In genomic region chr2:234175649-234176048, GRCh38 we compare ENCODE assay signal across 19 cellular contexts.
DNase-seq lines count a peak whose midpoint lies in the region; ATAC-seq, FAIRE-seq and TF ChIP-seq lines count a peak whose summit lies in the region.
"Had no signal": no experiment of that assay in that cellular context is flagged by ENCODE, and none has a peak within 500 bp of the region (broad histone marks: within the 10 kb centered on the region; RNA-seq: fewer than 3 reads in every experiment).

No MANE protein-coding gene starts in this region.

- TF ChIP-seq EP300 in HepG2 (IDR thresholded peaks at IDR 0.05; ENCODE audit: low read depth in 2 of 2, low read length in 2 of 2) (no peak), HepG2 (CRISPR knock-in tag; IDR thresholded peaks at IDR 0.05; ENCODE audit: borderline replicate concordance) (no peak)

- H3K79me2 ChIP-seq in HCT116 (ENCODE audit: insufficient read depth, low read length), result no peaks in the 10 kb centered on the region
- H3K79me2 ChIP-seq in HepG2 (ENCODE audit: insufficient read depth, low read length), result no peaks in the 10 kb centered on the region

- BruUV-seq in HCT116 (replicated peaks; lab: Mats Ljungman, UMichigan) (no TSS peak), HepG2 (replicated peaks; lab: Mats Ljungman, UMichigan) (no TSS peak)

- in situ Hi-C loops in HepG2 (cut with HindIII; ENCODE audit: extremely low pct_ligation_motif_present, low pct_unique_long_range_greater_than_20kb), result no loop called here

- peak overlapping the region; percentile 58 for H2AFZ ChIP-seq in HCT116 (ENCODE audit: low read depth, low read length, poor library complexity, severe bottlenecking)
- H2AFZ ChIP-seq in HepG2 (ENCODE audit: low read length), result no peak overlapping the region

- TF ChIP-seq POLR2A in HCT116 (IDR thresholded peaks at IDR 0.05; ENCODE audit: borderline replicate concordance, extremely low read depth, insufficient read depth, insufficient read length), result no peak
- no peak for TF ChIP-seq POLR2A in body of pancreas (IDR thresholded peaks at IDR 0.05)
- TF ChIP-seq POLR2A in HepG2 (IDR thresholded peaks at IDR 0.05; ENCODE audit: insufficient read depth in 1 of 2, low read depth in 2 of 2, low read length in 2 of 2), result no peak

- no peak for DNase-seq in HCT116 (ENCODE audit: low read depth, low spot score)
- no peak for DNase-seq in body of pancreas
- no peak for DNase-seq in HepG2 (ENCODE audit: low spot score)
- no peak for DNase-seq in NCI-H1694 treated with DMSO at 0.1 percent for 48 hours (lab: John Stamatoyannopoulos, UW)
- DNase-seq in activated CD8-positive, alpha-beta memory T cell treated with anti-CD3 and anti-CD28 coated beads, Interleukin-2, amount 50 U/mL, for 48 hours, result no peak
- DNase-seq in OCI-M2 (lab: John Stamatoyannopoulos, UW; ENCODE audit: unreplicated experiment), result no peak
- DNase-seq: 8988T; CD8-positive, alpha-beta memory T cell; COR-L47; DMS 273 treated with DMSO at 0.1 percent for 48 hours; DMS53; DND-41; EL; GOT3; H9 had no signal

- H3K4me2 ChIP-seq in HCT116 (ENCODE audit: low read length) (no peak overlapping the region), HepG2 (ENCODE audit: low read depth, low read length) (no peak overlapping the region)
- H3K4me2 ChIP-seq: BLaER1 treated with 17β-estradiol and CSF1 and Interleukin-3, amounts not matched to agents 10 nM and 100 nM had no signal

- no peak overlapping the region for H3K27ac Mint-ChIP-seq in activated T-helper 17 cell treated with anti-CD3 and anti-CD28 coated beads, Interleukin-2, amount 50 U/mL, for 72 hours
- H3K27ac Mint-ChIP-seq: B cell had no signal

- no peaks in the 10 kb centered on the region for H3K4me1 Mint-ChIP-seq in activated T-helper 17 cell treated with anti-CD3 and anti-CD28 coated beads, Interleukin-2, amount 50 U/mL, for 72 hours
- H3K4me1 Mint-ChIP-seq: B cell; CD8-positive, alpha-beta memory T cell had no signal

- RAD21 ChIA-PET in HCT116 (lab: Charles Lee; ENCODE audit: low non-redundant PET in 1 of 2, low total read pairs in 2 of 2, uncharacterized antibody in 2 of 2, unreplicated experiment in 2 of 2), result no interaction called here

- H3K27me3 ChIP-seq in HCT116 (ENCODE audit: insufficient read depth, low read length) (peaks cover 4% of the 10 kb centered on the region; the same call in 1 of the 2 replicates), body of pancreas (no peaks in the 10 kb centered on the region), HepG2 (ENCODE audit: control insufficient read depth in 1 of 2, insufficient read depth in 2 of 2, low read length in 2 of 2) (0 out of 5 replicates have a peak, but pooled peaks cover 0 to 5% of the 10 kb centered on the region in 2 experiments)
- H3K27me3 ChIP-seq: BLaER1 treated with 17β-estradiol and CSF1 and Interleukin-3, amounts not matched to agents 10 nM and 100 nM had no signal

- no peak for FAIRE-seq in HepG2 (lab: Jason Lieb, UNC)
- FAIRE-seq: GM12878 had no signal

- no peaks in the 10 kb centered on the region for H3K27me3 Mint-ChIP-seq in activated T-helper 17 cell treated with anti-CD3 and anti-CD28 coated beads, Interleukin-2, amount 50 U/mL, for 72 hours
- H3K27me3 Mint-ChIP-seq: CD8-positive, alpha-beta memory T cell had no signal

- H3K9me2 ChIP-seq in HCT116 (ENCODE audit: insufficient read depth), result no peaks in the 10 kb centered on the region

- H3K4me1 ChIP-seq in HCT116 (ENCODE audit: control insufficient read depth in 1 of 2, insufficient read depth in 2 of 2, low read length in 2 of 2), result no peaks in the 10 kb centered on the region; a peak in 1 of 4 replicates
- no peaks in the 10 kb centered on the region for H3K4me1 ChIP-seq in body of pancreas
- no peaks in the 10 kb centered on the region for H3K4me1 ChIP-seq in HepG2 (ENCODE audit: insufficient read depth, low read length)

- H3K9me3 ChIP-seq in HCT116 (ENCODE audit: control insufficient read depth in 1 of 2, insufficient read depth in 1 of 2, low read depth in 1 of 2, low read length in 2 of 2) (no peaks in the 10 kb centered on the region), body of pancreas (no peaks in the 10 kb centered on the region), HepG2 (ENCODE audit: low read length) (no peaks in the 10 kb centered on the region)

- H3K36me3 Mint-ChIP-seq in activated T-helper 17 cell treated with anti-CD3 and anti-CD28 coated beads, Interleukin-2, amount 50 U/mL, for 72 hours (ENCODE audit: low read depth), result no peaks in the 10 kb centered on the region
- H3K36me3 Mint-ChIP-seq: CD8-positive, alpha-beta memory T cell had no signal

- H3K4me3 Mint-ChIP-seq in activated T-helper 17 cell treated with anti-CD3 and anti-CD28 coated beads, Interleukin-2, amount 50 U/mL, for 72 hours, result no peak overlapping the region
- H3K4me3 Mint-ChIP-seq: B cell; CD8-positive, alpha-beta memory T cell; H9 had no signal

- H4K20me1 ChIP-seq in HCT116 (ENCODE audit: insufficient read depth) (no peaks in the 10 kb centered on the region), HepG2 (ENCODE audit: insufficient read depth, low read length) (no peaks in the 10 kb centered on the region)
- H4K20me1 ChIP-seq: BLaER1 treated with 17β-estradiol and CSF1 and Interleukin-3, amounts not matched to agents 10 nM and 100 nM had no signal

- TF ChIP-seq CTCF in HCT116 (IDR thresholded peaks at IDR 0.05 in 2 of 3, conservative IDR thresholded peaks at IDR 0.05 in 1 of 3; ENCODE audit: borderline replicate concordance in 1 of 3, insufficient read depth in 1 of 3, low read depth in 2 of 3, low read length in 2 of 3), result no peak
- TF ChIP-seq CTCF in body of pancreas (IDR thresholded peaks at IDR 0.05), result no peak
- TF ChIP-seq CTCF in HepG2 (CRISPR knock-in tag; IDR thresholded peaks at IDR 0.05), result no peak

- H3K9me3 Mint-ChIP-seq in activated T-helper 17 cell treated with anti-CD3 and anti-CD28 coated beads, Interleukin-2, amount 50 U/mL, for 72 hours, result no peaks in the 10 kb centered on the region
- H3K9me3 Mint-ChIP-seq: H9 had no signal

- CTCF ChIA-PET in HCT116 (lab: Charles Lee), result no interaction called here
- CTCF ChIA-PET in HepG2 (lab: Yijun Ruan, JAX; ENCODE audit: low intra/inter-chr PET ratio, low total read pairs), result no interaction called here

- H3K36me3 ChIP-seq in HCT116 (ENCODE audit: control insufficient read depth in 1 of 2, insufficient read depth in 2 of 2, low read length in 2 of 2) (no peaks in the 10 kb centered on the region), body of pancreas (replicated peaks in 1 of 2; ENCODE audit: insufficient read depth in 1 of 2, low read depth in 2 of 2) (no peaks in the 10 kb centered on the region), HepG2 (replicated peaks in 1 of 2; ENCODE audit: control insufficient read depth in 1 of 2, insufficient read depth in 2 of 2, low read length in 2 of 2) (no peaks in the 10 kb centered on the region)

- ATAC-seq in HCT116 (no peak), body of pancreas (peak; percentile 18), HepG2 (no peak)
- ATAC-seq in activated T-helper 17 cell treated with anti-CD3 and anti-CD28 coated beads, Interleukin-2, amount 50 U/mL, for 72 hours (replicated peaks), result no peak
- ATAC-seq: GM12878 had no signal

- 49 to 60% methylated on average over 6 of the region's 6 CpGs for WGBS in body of pancreas, 2 donors
- 57% methylated on average over 6 of the region's 6 CpGs for WGBS in HepG2 (ENCODE audit: low lambda C conversion rate)

- intact Hi-C loops in HCT116 (cut with micrococcal nuclease), result no loop called here
- intact Hi-C loops in body of pancreas (cut with DNase I), result no loop called here
- intact Hi-C loops in HepG2 (cut with micrococcal nuclease; ENCODE audit: unreplicated experiment), result no loop called here

- POLR2A ChIA-PET in HCT116 (lab: Charles Lee), result no interaction called here
- POLR2A ChIA-PET in HepG2 (lab: Yijun Ruan, JAX), result no interaction called here

- H3K9ac ChIP-seq in HCT116 (ENCODE audit: low read length) (no peak overlapping the region), HepG2 (ENCODE audit: insufficient read depth, low read depth, low read length) (no peak overlapping the region)
- H3K9ac ChIP-seq: BLaER1 treated with 17β-estradiol and CSF1 and Interleukin-3, amounts not matched to agents 10 nM and 100 nM had no signal

- TF ChIP-seq RAD21 in HCT116 (IDR thresholded peaks at IDR 0.05; ENCODE audit: low read depth), result no peak
- TF ChIP-seq RAD21 in HepG2 (CRISPR knock-in tag; IDR thresholded peaks at IDR 0.05), result no peak

- H3K4me3 ChIP-seq in HCT116 (replicated peaks in 1 of 2; ENCODE audit: low read depth in 1 of 2, low read length in 2 of 2) (no peak overlapping the region), body of pancreas (no peak overlapping the region), HepG2 (replicated peaks in 1 of 3; ENCODE audit: insufficient read depth in 1 of 3, low read depth in 2 of 3, low read length in 3 of 3) (no peak overlapping the region)
- H3K4me3 ChIP-seq: BLaER1 treated with 17β-estradiol and CSF1 and Interleukin-3, amounts not matched to agents 10 nM and 100 nM; GM12878 had no signal

- H3K27ac ChIP-seq in HCT116 (ENCODE audit: low read depth, low read length) (no peak overlapping the region), body of pancreas (no peak overlapping the region), HepG2 (ENCODE audit: extremely low read length, insufficient read depth, low read length) (no peak overlapping the region)
- H3K27ac ChIP-seq: BLaER1 treated with 17β-estradiol and CSF1 and Interleukin-3, amounts not matched to agents 10 nM and 100 nM had no signal

TF ChIP-seq in HCT116, 20 proteins besides CTCF, POLR2A, EP300 and RAD21 (continues in another document):
- no peak for TF ChIP-seq POLR2AphosphoS5 (IDR thresholded peaks at IDR 0.05; ENCODE audit: low read depth, low read length)
- no peak for TF ChIP-seq TCF7L2 (IDR thresholded peaks at IDR 0.05; ENCODE audit: borderline replicate concordance, extremely low read depth, insufficient read depth, insufficient read length)
- no peak for TF ChIP-seq EZH2phosphoT487 (IDR thresholded peaks at IDR 0.05; ENCODE audit: borderline replicate concordance)
- no peak for TF ChIP-seq SRF (IDR thresholded peaks at IDR 0.05; ENCODE audit: low read depth)
- no peak for TF ChIP-seq ATF3 (IDR thresholded peaks at IDR 0.05)

TF ChIP-seq in HepG2, 621 proteins besides CTCF, POLR2A, EP300 and RAD21 (continues in another document):
- TF ChIP-seq ZNF740 (CRISPR knock-in tag; IDR thresholded peaks at IDR 0.05) (no peak), ZNF362 (CRISPR knock-in tag; IDR thresholded peaks at IDR 0.05; ENCODE audit: borderline replicate concordance) (no peak), RAD51 (IDR thresholded peaks at IDR 0.05; ENCODE audit: borderline replicate concordance) (peak; percentile 10; the same call in 1 of the 2 replicates)
